ENCODE assay signal across 1 cellular context in the genomic region with DNA sequence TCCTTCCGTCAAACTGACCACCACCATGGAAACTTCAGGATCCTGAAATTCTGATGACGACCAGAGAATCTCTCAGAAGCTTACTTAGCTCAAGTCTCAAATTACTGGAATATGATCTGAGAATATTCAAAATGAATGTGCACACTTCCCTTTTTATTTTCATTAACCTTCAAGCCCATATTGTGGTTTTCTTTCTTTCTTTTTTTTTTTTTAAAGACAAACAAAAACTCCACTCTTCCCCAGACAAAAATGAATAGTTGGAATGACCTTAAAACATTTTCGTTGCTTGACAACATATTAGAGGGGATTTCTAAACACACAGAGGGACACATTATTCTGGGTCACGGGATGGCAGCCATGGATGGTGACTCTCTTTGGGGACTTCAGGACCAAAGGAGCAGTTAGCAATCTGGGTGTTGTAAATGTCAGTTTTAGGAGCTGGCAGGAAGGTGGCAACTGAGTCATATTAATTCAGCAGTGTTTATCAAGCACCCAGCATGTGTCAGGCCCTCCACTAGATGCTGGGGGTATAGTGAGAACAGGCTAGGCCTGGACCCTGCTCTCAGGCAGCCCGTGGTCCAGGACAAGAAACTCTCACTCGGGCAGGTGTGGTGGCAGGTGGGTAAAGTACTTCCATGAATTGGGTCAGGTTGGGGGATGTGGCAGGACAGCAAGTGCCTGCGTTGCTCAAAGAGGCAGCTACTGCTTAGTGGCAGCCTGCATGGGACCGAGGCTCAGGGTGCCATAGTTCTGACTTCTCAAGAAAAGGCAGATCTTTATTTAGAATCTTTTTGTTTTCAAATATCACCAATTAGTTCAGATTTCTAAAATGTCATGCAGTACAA.
A peak's percentile ranks its signal among the peaks of the same experiment; 100 is the strongest.
TF ChIP-seq lines count a peak whose summit lies in the region.

No MANE protein-coding gene starts in this region.

TF ChIP-seq in GM12878, 131 proteins besides CTCF, POLR2A, EP300 and RAD21 (continued from another document):
- TF ChIP-seq SPI1 (IDR thresholded peaks at IDR 0.05; ENCODE audit: borderline replicate concordance, insufficient read depth, low read depth, low read length) (peak; percentile 90), TCF7 (IDR thresholded peaks at IDR 0.05; ENCODE audit: borderline replicate concordance) (0 out of 2 replicates have a peak, but pooled peaks have one; percentile 13), IKZF1 (conservative IDR thresholded peaks at IDR 0.05) (peak; percentile 79), CHD4 (IDR thresholded peaks at IDR 0.05) (no peak), BMI1 (IDR thresholded peaks at IDR 0.05; ENCODE audit: borderline replicate concordance) (peak; percentile 50; the same call in 1 of the 2 replicates), DPF2 (IDR thresholded peaks at IDR 0.05) (peak; percentile 10; the same call in 1 of the 2 replicates), IKZF2 (IDR thresholded peaks at IDR 0.05) (peak; percentile 93 to 94), BHLHE40 (IDR thresholded peaks at IDR 0.05; ENCODE audit: borderline replicate concordance in 1 of 2, low read depth in 2 of 2, low read length in 1 of 2) (peak; percentile 60 to 68; a peak in 2 of 4 replicates), ZNF384 (IDR thresholded peaks at IDR 0.05; ENCODE audit: borderline replicate concordance, low read depth, low read length) (peak; percentile 88), BCL11A (IDR thresholded peaks at IDR 0.05; ENCODE audit: low read depth, low read length) (peak; percentile 72; the same call in 1 of the 2 replicates), ATF7 (IDR thresholded peaks at IDR 0.05; ENCODE audit: low read depth) (0 out of 2 replicates have a peak, but pooled peaks have one; percentile 35), NFIC (IDR thresholded peaks at IDR 0.05; ENCODE audit: low read depth, low read length) (peak; percentile 92), ZNF24 (IDR thresholded peaks at IDR 0.05) (no peak), SMAD1 (IDR thresholded peaks at IDR 0.05; ENCODE audit: low read depth, partially characterized antibody) (no peak), CBFB (IDR thresholded peaks at IDR 0.05; ENCODE audit: low read depth) (peak; percentile 48), PML (IDR thresholded peaks at IDR 0.05; ENCODE audit: low read length) (no peak; the same call in 1 of the 2 replicates), JUNB (IDR thresholded peaks at IDR 0.05) (peak; percentile 91), MTA2 (IDR thresholded peaks at IDR 0.05; ENCODE audit: low read depth) (peak; percentile 89), FOXK2 (IDR thresholded peaks at IDR 0.05) (no peak), TARDBP (IDR thresholded peaks at IDR 0.05; ENCODE audit: borderline replicate concordance) (no peak)
- TF ChIP-seq, protein P1, sequence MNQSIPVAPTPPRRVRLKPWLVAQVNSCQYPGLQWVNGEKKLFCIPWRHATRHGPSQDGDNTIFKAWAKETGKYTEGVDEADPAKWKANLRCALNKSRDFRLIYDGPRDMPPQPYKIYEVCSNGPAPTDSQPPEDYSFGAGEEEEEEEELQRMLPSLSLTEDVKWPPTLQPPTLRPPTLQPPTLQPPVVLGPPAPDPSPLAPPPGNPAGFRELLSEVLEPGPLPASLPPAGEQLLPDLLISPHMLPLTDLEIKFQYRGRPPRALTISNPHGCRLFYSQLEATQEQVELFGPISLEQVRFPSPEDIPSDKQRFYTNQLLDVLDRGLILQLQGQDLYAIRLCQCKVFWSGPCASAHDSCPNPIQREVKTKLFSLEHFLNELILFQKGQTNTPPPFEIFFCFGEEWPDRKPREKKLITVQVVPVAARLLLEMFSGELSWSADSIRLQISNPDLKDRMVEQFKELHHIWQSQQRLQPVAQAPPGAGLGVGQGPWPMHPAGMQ (IDR thresholded peaks at IDR 0.05; ENCODE audit: borderline replicate concordance) = no peak
- TF ChIP-seq, protein P2, sequence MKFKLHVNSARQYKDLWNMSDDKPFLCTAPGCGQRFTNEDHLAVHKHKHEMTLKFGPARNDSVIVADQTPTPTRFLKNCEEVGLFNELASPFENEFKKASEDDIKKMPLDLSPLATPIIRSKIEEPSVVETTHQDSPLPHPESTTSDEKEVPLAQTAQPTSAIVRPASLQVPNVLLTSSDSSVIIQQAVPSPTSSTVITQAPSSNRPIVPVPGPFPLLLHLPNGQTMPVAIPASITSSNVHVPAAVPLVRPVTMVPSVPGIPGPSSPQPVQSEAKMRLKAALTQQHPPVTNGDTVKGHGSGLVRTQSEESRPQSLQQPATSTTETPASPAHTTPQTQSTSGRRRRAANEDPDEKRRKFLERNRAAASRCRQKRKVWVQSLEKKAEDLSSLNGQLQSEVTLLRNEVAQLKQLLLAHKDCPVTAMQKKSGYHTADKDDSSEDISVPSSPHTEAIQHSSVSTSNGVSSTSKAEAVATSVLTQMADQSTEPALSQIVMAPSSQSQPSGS (IDR thresholded peaks at IDR 0.05; ENCODE audit: low read length) = peak; percentile 76
- TF ChIP-seq, protein P3, sequence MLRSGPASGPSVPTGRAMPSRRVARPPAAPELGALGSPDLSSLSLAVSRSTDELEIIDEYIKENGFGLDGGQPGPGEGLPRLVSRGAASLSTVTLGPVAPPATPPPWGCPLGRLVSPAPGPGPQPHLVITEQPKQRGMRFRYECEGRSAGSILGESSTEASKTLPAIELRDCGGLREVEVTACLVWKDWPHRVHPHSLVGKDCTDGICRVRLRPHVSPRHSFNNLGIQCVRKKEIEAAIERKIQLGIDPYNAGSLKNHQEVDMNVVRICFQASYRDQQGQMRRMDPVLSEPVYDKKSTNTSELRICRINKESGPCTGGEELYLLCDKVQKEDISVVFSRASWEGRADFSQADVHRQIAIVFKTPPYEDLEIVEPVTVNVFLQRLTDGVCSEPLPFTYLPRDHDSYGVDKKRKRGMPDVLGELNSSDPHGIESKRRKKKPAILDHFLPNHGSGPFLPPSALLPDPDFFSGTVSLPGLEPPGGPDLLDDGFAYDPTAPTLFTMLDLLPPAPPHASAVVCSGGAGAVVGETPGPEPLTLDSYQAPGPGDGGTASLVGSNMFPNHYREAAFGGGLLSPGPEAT (IDR thresholded peaks at IDR 0.05; ENCODE audit: low read depth) = peak; percentile 91
- TF ChIP-seq, protein P4, sequence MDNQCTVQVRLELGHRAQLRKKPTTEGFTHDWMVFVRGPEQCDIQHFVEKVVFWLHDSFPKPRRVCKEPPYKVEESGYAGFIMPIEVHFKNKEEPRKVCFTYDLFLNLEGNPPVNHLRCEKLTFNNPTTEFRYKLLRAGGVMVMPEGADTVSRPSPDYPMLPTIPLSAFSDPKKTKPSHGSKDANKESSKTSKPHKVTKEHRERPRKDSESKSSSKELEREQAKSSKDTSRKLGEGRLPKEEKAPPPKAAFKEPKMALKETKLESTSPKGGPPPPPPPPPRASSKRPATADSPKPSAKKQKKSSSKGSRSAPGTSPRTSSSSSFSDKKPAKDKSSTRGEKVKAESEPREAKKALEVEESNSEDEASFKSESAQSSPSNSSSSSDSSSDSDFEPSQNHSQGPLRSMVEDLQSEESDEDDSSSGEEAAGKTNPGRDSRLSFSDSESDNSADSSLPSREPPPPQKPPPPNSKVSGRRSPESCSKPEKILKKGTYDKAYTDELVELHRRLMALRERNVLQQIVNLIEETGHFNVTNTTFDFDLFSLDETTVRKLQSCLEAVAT (IDR thresholded peaks at IDR 0.05) = no peak
